19 cellular contexts compared by ENCODE assay signal in the genomic region with DNA sequence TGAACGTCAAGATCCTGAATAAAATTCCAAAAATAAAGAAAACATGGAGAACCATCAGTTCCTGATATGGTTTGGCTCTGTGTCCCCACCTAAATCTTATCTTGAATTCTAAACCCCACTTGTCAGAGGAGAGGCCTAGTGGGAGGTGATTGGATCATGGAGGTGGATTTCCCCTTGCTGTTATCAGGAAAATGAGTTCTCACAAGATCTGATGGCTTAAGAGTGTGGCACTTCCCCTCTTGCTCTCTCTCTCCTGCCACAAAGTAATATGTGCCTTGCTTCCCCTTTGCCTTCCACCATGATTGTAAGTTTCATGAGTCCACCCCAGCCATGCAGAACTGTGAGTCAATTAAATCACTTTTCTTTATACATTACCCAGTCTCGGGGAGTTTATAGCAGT.
DNase-seq lines count a peak whose midpoint lies in the region; ATAC-seq and TF ChIP-seq lines count a peak whose summit lies in the region.
"Had no signal": no experiment of that assay in that cellular context is flagged by ENCODE, and none has a peak within 500 bp of the region (broad histone marks: within the 10 kb centered on the region; RNA-seq: fewer than 3 reads in every experiment).

No MANE protein-coding gene starts in this region.

- POLR2A ChIA-PET in CD8-positive, alpha-beta T cell (lab: Charles Lee): interaction anchor here (1.1 kb wide), 1 partner anchor 10 kb away, joined by 4 read pairs; no protein-coding TSS in a partner anchor

- no peaks in the 10 kb centered on the region for H3K9me3 ChIP-seq in MM.1S (replicated peaks; ENCODE audit: insufficient read depth, low read length)
- H3K9me3 ChIP-seq in left ventricle myocardium inferior (replicated peaks): no peaks in the 10 kb centered on the region
- no peaks in the 10 kb centered on the region for H3K9me3 ChIP-seq in CD8-positive, alpha-beta T cell (ENCODE audit: low read length)
- H3K9me3 ChIP-seq: SJCRH30 had no signal

- H3K27me3 ChIP-seq in MM.1S (replicated peaks; ENCODE audit: insufficient read depth, low read length) (no peaks in the 10 kb centered on the region), left ventricle myocardium inferior (ENCODE audit: low read depth) (no peaks in the 10 kb centered on the region)
- no peaks in the 10 kb centered on the region for H3K27me3 ChIP-seq in CD8-positive, alpha-beta T cell (ENCODE audit: insufficient read depth, low read length)
- H3K27me3 ChIP-seq: SJCRH30 had no signal

- intact Hi-C loops in left ventricle myocardium inferior (cut with micrococcal nuclease): no loop called here
- intact Hi-C loops in CD8-positive, alpha-beta T cell (cut with DNase I, micrococcal nuclease): no loop called here

- CTCF ChIA-PET in CD8-positive, alpha-beta T cell (lab: Charles Lee): no interaction called here

- H3K27ac ChIP-seq in MM.1S (ENCODE audit: low read length) (no peak overlapping the region), left ventricle myocardium inferior (replicated peaks) (no peak overlapping the region)
- no peak overlapping the region for H3K27ac ChIP-seq in CD8-positive, alpha-beta T cell (ENCODE audit: low read depth, low read length)
- H3K27ac ChIP-seq: GM23248, PC-9, SJCRH30 had no signal

- H3K9me2 ChIP-seq in MM.1S (replicated peaks; ENCODE audit: insufficient read depth, low read length): no peaks in the 10 kb centered on the region

- H3K79me2 ChIP-seq in MM.1S (ENCODE audit: low read length): no peaks in the 10 kb centered on the region

- peak overlapping the region; percentile 34; the same call in 1 of the 2 replicates for H3K4me2 ChIP-seq in MM.1S (ENCODE audit: low read depth, low read length)
- H3K4me2 ChIP-seq: PC-9 had no signal

- DNase-seq in MM.1S (no peak), OCI-M1 (lab: John Stamatoyannopoulos, UW) (peak; percentile 76), amniotic epithelial cell (ENCODE audit: low read depth) (peak; percentile 17), left ventricle myocardium inferior (no peak), nucleus accumbens (lab: John Stamatoyannopoulos, UW) (no peak), NCI-H774 (lab: John Stamatoyannopoulos, UW) (no peak)
- no peak for DNase-seq in CD8-positive, alpha-beta T cell
- DNase-seq: Calu3; CD4-positive, CD25-positive, alpha-beta regulatory T cell; DMS53; GM23248; NCI-H1092 treated with DMSO at 0.1 percent for 48 hours; NCI-H2081 treated with DMSO at 0.1 percent for 48 hours; NCI-H510A treated with DMSO at 0.1 percent for 48 hours; PC-9; SJCRH30 had no signal

- TF ChIP-seq CTCF in MM.1S (IDR thresholded peaks at IDR 0.05; ENCODE audit: low read length) (no peak), left ventricle myocardium inferior (IDR thresholded peaks at IDR 0.05; ENCODE audit: borderline replicate concordance) (no peak)
- no peak for TF ChIP-seq CTCF in CD8-positive, alpha-beta T cell (IDR thresholded peaks at IDR 0.05)

- H3F3A ChIP-seq in MM.1S (ENCODE audit: insufficient read depth, low read length): peaks cover 22% of the 10 kb centered on the region

- H3K4me3 ChIP-seq in MM.1S (ENCODE audit: low read length) (no peak overlapping the region), left ventricle myocardium inferior (no peak overlapping the region)
- H3K4me3 ChIP-seq in CD8-positive, alpha-beta T cell (ENCODE audit: low read depth, low read length): no peak overlapping the region
- H3K4me3 ChIP-seq: GM23248, PC-9, SJCRH30 had no signal

- H3K36me3 ChIP-seq in MM.1S (replicated peaks; ENCODE audit: insufficient read depth, low read length) (no peaks in the 10 kb centered on the region), left ventricle myocardium inferior (no peaks in the 10 kb centered on the region)
- H3K36me3 ChIP-seq in CD8-positive, alpha-beta T cell (ENCODE audit: insufficient read depth, low read length): no peaks in the 10 kb centered on the region
- H3K36me3 ChIP-seq: SJCRH30 had no signal

- H2AFZ ChIP-seq in MM.1S (ENCODE audit: low read length): no peak overlapping the region
- H2AFZ ChIP-seq: GM23248, PC-9 had no signal

- no peak overlapping the region for H3K4me3 Mint-ChIP-seq in CD8-positive, alpha-beta T cell
- H3K4me3 Mint-ChIP-seq: B cell; CD4-positive, CD25-positive, alpha-beta regulatory T cell had no signal

- H3K27ac Mint-ChIP-seq in CD8-positive, alpha-beta T cell: no peak overlapping the region
- H3K27ac Mint-ChIP-seq: B cell, IgD-negative memory B cell had no signal

- no peaks in the 10 kb centered on the region for H3K36me3 Mint-ChIP-seq in CD8-positive, alpha-beta T cell
- H3K36me3 Mint-ChIP-seq: CD4-positive, CD25-positive, alpha-beta regulatory T cell; IgD-negative memory B cell had no signal

- H3K4me1 Mint-ChIP-seq in CD8-positive, alpha-beta T cell (ENCODE audit: low read depth): no peaks in the 10 kb centered on the region
- H3K4me1 Mint-ChIP-seq: B cell; CD4-positive, CD25-positive, alpha-beta regulatory T cell; IgD-negative memory B cell had no signal

- no peak for ATAC-seq in CD8-positive, alpha-beta T cell
- ATAC-seq: HCT116 had no signal

- no peak overlapping the region for H3K9ac ChIP-seq in MM.1S (ENCODE audit: low read length)
- H3K9ac ChIP-seq: GM23248 had no signal

- H3K27me3 Mint-ChIP-seq in CD8-positive, alpha-beta T cell (ENCODE audit: low read depth): no peaks in the 10 kb centered on the region
- H3K27me3 Mint-ChIP-seq: B cell; CD4-positive, CD25-positive, alpha-beta regulatory T cell; IgD-negative memory B cell had no signal

- H3K9me3 Mint-ChIP-seq in CD8-positive, alpha-beta T cell: no peaks in the 10 kb centered on the region
- H3K9me3 Mint-ChIP-seq: IgD-negative memory B cell had no signal

- no peaks in the 10 kb centered on the region for H4K20me1 ChIP-seq in MM.1S (ENCODE audit: insufficient read depth, low read length)

- peaks cover 24% of the 10 kb centered on the region for H3K4me1 ChIP-seq in MM.1S (ENCODE audit: low read length)
- no peaks in the 10 kb centered on the region for H3K4me1 ChIP-seq in left ventricle myocardium inferior
- no peaks in the 10 kb centered on the region for H3K4me1 ChIP-seq in CD8-positive, alpha-beta T cell (ENCODE audit: insufficient read depth, low read length)

Comparison
In these comparisons a context has a peak if more than half of its experiments do, and no peak if none do; other contexts are left out.
1. DNase-seq: peak in OCI-M1 (single experiment) and amniotic epithelial cell (single experiment); none in MM.1S (single experiment), left ventricle myocardium inferior (single experiment), CD8-positive, alpha-beta T cell (0 of 7), nucleus accumbens (0 of 56) and NCI-H774 (single experiment).